In the genomic region with DNA sequence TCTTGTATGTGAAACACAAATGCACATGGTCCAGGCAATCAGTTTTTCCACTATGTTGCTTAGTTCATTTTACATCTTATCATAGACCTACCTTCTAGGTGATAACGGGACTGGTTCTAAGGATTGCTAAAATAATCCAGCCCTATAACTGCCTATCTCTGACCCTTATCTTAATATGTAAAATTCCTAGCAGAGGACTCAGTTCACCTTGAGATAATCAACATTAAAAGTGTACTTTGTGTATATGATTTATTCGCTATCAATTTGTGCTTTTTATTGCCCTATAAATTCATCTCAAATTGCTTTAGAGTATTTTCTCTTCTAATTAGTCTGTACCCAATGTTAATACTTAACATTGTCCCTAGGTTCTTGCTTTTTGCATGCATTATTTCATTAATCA, we compare ENCODE assay signal across 11 cellular contexts.
"Had no signal": no experiment of that assay in that cellular context is flagged by ENCODE, and none has a peak within 500 bp of the region (broad histone marks: within the 10 kb centered on the region; RNA-seq: fewer than 3 reads in every experiment).

No MANE protein-coding gene starts in this region.

- H3K9me3 ChIP-seq: HAP-1 had no signal

- H3K27ac Mint-ChIP-seq: GM23338, H9, HFFc6 had no signal

- H3K4me1 Mint-ChIP-seq: GM23338, H9 had no signal

- H3K4me3 Mint-ChIP-seq: GM23338, H9, HFFc6 had no signal

- H3K27ac ChIP-seq: GM23248 had no signal

- H3K4me1 ChIP-seq: HAP-1 had no signal

- H3K36me3 ChIP-seq: HAP-1 had no signal

- FAIRE-seq: H1, H54 had no signal

- DNase-seq: GM23248, GOT3, H7, H9, HCEC 1CT, HFFc6 had no signal

- H3K9me3 Mint-ChIP-seq: GM23338 had no signal

- H3K4me3 ChIP-seq: GM23248, GM23338, HAP-1 had no signal

- ATAC-seq: GM23338, HCT116 had no signal
